18 cellular contexts compared by ENCODE assay signal in the genomic region with DNA sequence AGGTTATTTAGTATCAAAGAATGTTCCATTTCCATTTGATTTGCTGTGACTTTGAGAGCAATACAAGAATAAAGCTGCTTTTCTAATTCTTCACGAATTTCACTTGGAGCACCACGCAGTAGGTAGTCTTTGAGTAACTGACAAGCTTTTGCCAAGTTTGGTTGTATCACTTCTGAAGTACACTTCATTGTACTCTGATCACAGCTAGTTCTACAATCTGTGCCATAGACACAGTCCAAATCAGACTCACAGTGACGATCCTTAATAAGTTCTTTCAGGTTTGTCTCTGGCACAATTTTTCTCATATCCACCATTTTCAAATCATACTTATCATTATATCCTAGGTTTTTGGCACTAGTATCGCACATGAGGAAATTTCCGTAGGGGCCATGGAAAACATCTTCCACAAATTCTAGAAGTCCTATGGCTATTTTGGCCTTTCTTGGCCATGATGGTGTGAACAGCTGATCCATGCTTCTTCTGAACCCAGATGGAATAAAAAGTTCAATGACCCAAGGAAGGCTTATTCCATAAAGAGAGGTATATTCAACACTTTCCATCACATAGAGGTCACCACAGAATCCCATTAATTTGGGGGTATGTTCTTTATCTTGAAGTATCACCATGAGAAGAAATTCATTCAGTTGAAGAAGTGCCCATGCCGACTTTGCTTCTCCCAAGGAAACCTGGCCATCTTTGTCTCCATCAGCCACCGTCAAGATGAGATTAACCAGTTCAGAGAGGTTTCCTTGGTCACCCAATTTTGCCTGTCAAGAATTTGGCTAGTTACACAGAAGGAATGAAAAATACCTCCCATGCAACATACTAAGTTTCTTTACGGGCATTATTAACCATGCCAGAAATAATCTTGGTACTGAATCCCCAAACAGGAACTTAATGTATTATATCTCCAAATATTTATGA. TPM values are rescaled to one million over a fixed set of nuclear protein-coding genes. Genes with fewer than 3 reads are reported as not detected.
A peak's percentile ranks its signal among the peaks of the same experiment; 100 is the strongest.
DNase-seq lines count a peak whose midpoint lies in the region; ATAC-seq, FAIRE-seq and TF ChIP-seq lines count a peak whose summit lies in the region.
"Had no signal": no experiment of that assay in that cellular context is flagged by ENCODE, and none has a peak within 500 bp of the region (broad histone marks: within the 10 kb centered on the region; RNA-seq: fewer than 3 reads in every experiment).

No MANE protein-coding gene starts in this region.

- no peak overlapping the region for H3K9ac ChIP-seq in HepG2 (ENCODE audit: insufficient read depth, low read depth, low read length)
- H3K9ac ChIP-seq: parathyroid adenoma had no signal

- TF ChIP-seq CTCF in HepG2 (CRISPR knock-in tag; IDR thresholded peaks at IDR 0.05) (no peak), right lobe of liver (IDR thresholded peaks at IDR 0.05) (no peak), type B pancreatic cell (conservative IDR thresholded peaks at IDR 0.05) (no peak), brain microvascular endothelial cell (IDR thresholded peaks at IDR 0.05; ENCODE audit: low read depth, low read length, missing control alignments) (no peak), gastroesophageal sphincter (IDR thresholded peaks at IDR 0.05) (no peak)

- peaks cover 14% of the 10 kb centered on the region for H3K4me1 ChIP-seq in HepG2 (ENCODE audit: insufficient read depth, low read length)
- peaks cover 0 to 13% (median 3%) of the 10 kb centered on the region in 4 donors for H3K4me1 ChIP-seq in right lobe of liver
- H3K4me1 ChIP-seq in gastroesophageal sphincter, result peaks cover 4 to 26% (median 8%) of the 10 kb centered on the region in 3 donors
- H3K4me1 ChIP-seq: parathyroid adenoma had no signal

- H3K36me3 ChIP-seq in HepG2 (replicated peaks in 1 of 2; ENCODE audit: control insufficient read depth in 1 of 2, insufficient read depth in 2 of 2, low read length in 2 of 2) (peaks cover 12 to 55% of the 10 kb centered on the region in 2 experiments), right lobe of liver (peaks cover 0 to 55% (median 38%) of the 10 kb centered on the region in 4 donors), brain microvascular endothelial cell (replicated peaks) (peaks cover 54% of the 10 kb centered on the region), gastroesophageal sphincter (peaks cover 8 to 59% of the 10 kb centered on the region in 2 donors)

- TF ChIP-seq POLR2A in HepG2 (IDR thresholded peaks at IDR 0.05; ENCODE audit: insufficient read depth in 1 of 2, low read depth in 2 of 2, low read length in 2 of 2) (peak in 1 of 2 experiments; percentile 29; a peak in 1 of 4 replicates), right lobe of liver (IDR thresholded peaks at IDR 0.05) (no peak), gastroesophageal sphincter (IDR thresholded peaks at IDR 0.05) (no peak)

- no peak for TF ChIP-seq EP300 in HepG2 (IDR thresholded peaks at IDR 0.05; ENCODE audit: low read depth in 2 of 2, low read length in 2 of 2)
- no peak for TF ChIP-seq EP300 in HepG2 (CRISPR knock-in tag; IDR thresholded peaks at IDR 0.05; ENCODE audit: borderline replicate concordance)
- TF ChIP-seq EP300 in gastroesophageal sphincter (IDR thresholded peaks at IDR 0.05), result no peak

- peaks cover 28% of the 10 kb centered on the region for H4K20me1 ChIP-seq in HepG2 (ENCODE audit: insufficient read depth, low read length)

- in situ Hi-C loops in HepG2 (cut with HindIII; ENCODE audit: extremely low pct_ligation_motif_present, low pct_unique_long_range_greater_than_20kb), result no loop called here
- in situ Hi-C loops in brain microvascular endothelial cell (cut with HindIII; ENCODE audit: low pct_ligation_motif_present, low sequenced_read_pairs), result no loop called here

- H3K36me3 Mint-ChIP-seq in effector memory CD8-positive, alpha-beta T cell (ENCODE audit: insufficient read depth), result peaks cover 72% of the 10 kb centered on the region
- peaks cover 36% of the 10 kb centered on the region for H3K36me3 Mint-ChIP-seq in type B pancreatic cell

- DNase-seq in HepG2 (ENCODE audit: low spot score) (no peak), right lobe of liver (no peak), NAMALWA (ENCODE audit: low spot score) (peak; percentile 20), type B pancreatic cell (ENCODE audit: extremely low spot score, unreplicated experiment) (no peak), brain microvascular endothelial cell (no peak), T-helper 2 cell (no peak)
- no peak for DNase-seq in effector memory CD8-positive, alpha-beta T cell
- DNase-seq: activated T-cell treated with anti-CD3 and anti-CD28 coated beads, Interleukin-2, amount 50 U/mL, for 48 hours; amniotic stem cell; left colon; NCI-H1436 treated with DMSO at 0.1 percent for 48 hours; NCI-H2227 treated with DMSO at 0.1 percent for 48 hours; T-helper 9 cell; tibial artery had no signal

- no peak overlapping the region for H3K4me3 ChIP-seq in HepG2 (replicated peaks in 1 of 3; ENCODE audit: insufficient read depth in 1 of 3, low read depth in 2 of 3, low read length in 3 of 3)
- H3K4me3 ChIP-seq in right lobe of liver, result no peak overlapping the region
- no peak overlapping the region for H3K4me3 ChIP-seq in brain microvascular endothelial cell (ENCODE audit: low read depth, low read length)
- H3K4me3 ChIP-seq in gastroesophageal sphincter, result no peak overlapping the region
- H3K4me3 ChIP-seq: skin epidermis, tibial artery had no signal

- H3K4me3 Mint-ChIP-seq in effector memory CD8-positive, alpha-beta T cell, result no peak overlapping the region
- H3K4me3 Mint-ChIP-seq in type B pancreatic cell, result no peak overlapping the region

- TF ChIP-seq RAD21 in HepG2 (CRISPR knock-in tag; IDR thresholded peaks at IDR 0.05), result no peak

- H3K9me3 Mint-ChIP-seq in effector memory CD8-positive, alpha-beta T cell, result no peaks in the 10 kb centered on the region
- H3K9me3 Mint-ChIP-seq in type B pancreatic cell, result no peaks in the 10 kb centered on the region

- H3K4me1 Mint-ChIP-seq in effector memory CD8-positive, alpha-beta T cell (ENCODE audit: low read depth in 2 of 2), result peaks cover 11 to 24% of the 10 kb centered on the region in 2 donors
- H3K4me1 Mint-ChIP-seq in type B pancreatic cell (ENCODE audit: unreplicated experiment), result no peaks in the 10 kb centered on the region

- POLR2A ChIA-PET in HepG2 (lab: Yijun Ruan, JAX), result interaction anchor here (1.5 kb wide), 1 partner anchor 12 kb away, joined by 8 read pairs; a partner anchor contains a TSS

- ATAC-seq in HepG2 (peak; percentile 26; the same call in 1 of the 3 replicates), right lobe of liver (no peak), gastroesophageal sphincter (no peak)
- no peak for ATAC-seq in effector memory CD8-positive, alpha-beta T cell (replicated peaks)
- ATAC-seq: left colon had no signal

- BruUV-seq in HepG2 (replicated peaks; lab: Mats Ljungman, UMichigan), result no TSS peak

- FAIRE-seq in HepG2 (lab: Jason Lieb, UNC), result no peak
- FAIRE-seq: endometrium had no signal

- H2AFZ ChIP-seq in HepG2 (ENCODE audit: low read length), result no peak overlapping the region
- H2AFZ ChIP-seq: parathyroid adenoma had no signal

- H3K79me2 ChIP-seq in HepG2 (ENCODE audit: insufficient read depth, low read length), result peaks cover 17% of the 10 kb centered on the region
- H3K79me2 ChIP-seq: parathyroid adenoma had no signal

- no peak overlapping the region for H3K4me2 ChIP-seq in HepG2 (ENCODE audit: low read depth, low read length)

- H3K27ac ChIP-seq in HepG2 (ENCODE audit: extremely low read length, insufficient read depth, low read length) (no peak overlapping the region), right lobe of liver (no peak overlapping the region), brain microvascular endothelial cell (no peak overlapping the region), gastroesophageal sphincter (peak overlapping the region in 1 of 4 donors; percentile 12)
- H3K27ac ChIP-seq: parathyroid adenoma, skin epidermis, tibial artery had no signal

- H3K27ac Mint-ChIP-seq in effector memory CD8-positive, alpha-beta T cell, result peak overlapping the region; percentile 29 to 47
- H3K27ac Mint-ChIP-seq in type B pancreatic cell, result peak overlapping the region; percentile 9

- CTCF ChIA-PET in HepG2 (lab: Yijun Ruan, JAX; ENCODE audit: low intra/inter-chr PET ratio, low total read pairs), result no interaction called here

- H3K27me3 Mint-ChIP-seq in effector memory CD8-positive, alpha-beta T cell, result no peaks in the 10 kb centered on the region
- H3K27me3 Mint-ChIP-seq in type B pancreatic cell, result no peaks in the 10 kb centered on the region

- no peaks in the 10 kb centered on the region for H3K27me3 ChIP-seq in HepG2 (ENCODE audit: control insufficient read depth in 1 of 2, insufficient read depth in 2 of 2, low read length in 2 of 2)
- no peaks in the 10 kb centered on the region for H3K27me3 ChIP-seq in right lobe of liver
- H3K27me3 ChIP-seq in brain microvascular endothelial cell (replicated peaks), result no peaks in the 10 kb centered on the region
- no peaks in the 10 kb centered on the region for H3K27me3 ChIP-seq in gastroesophageal sphincter
- H3K27me3 ChIP-seq: tibial artery had no signal

- H3K9me3 ChIP-seq in HepG2 (ENCODE audit: low read length) (no peaks in the 10 kb centered on the region), right lobe of liver (no peaks in the 10 kb centered on the region), gastroesophageal sphincter (no peaks in the 10 kb centered on the region)
- H3K9me3 ChIP-seq: tibial artery had no signal

- WGBS in HepG2 (ENCODE audit: low lambda C conversion rate), result 98% methylated on average over 8 of the region's 8 CpGs
- WGBS in right lobe of liver (ENCODE audit: insufficient coverage, low coverage, low lambda C conversion rate, missing lambda C conversion rate), result 95% methylated on average over 8 of the region's 8 CpGs
- 73 to 84% methylated on average over 8 of the region's 8 CpGs for WGBS in gastroesophageal sphincter (ENCODE audit: low coverage in 1 of 2), 2 donors

- intact Hi-C loops in HepG2 (cut with micrococcal nuclease; ENCODE audit: unreplicated experiment), result no loop called here
- intact Hi-C loops in right lobe of liver (cut with DNase I), result no loop called here

RNA-seq across cellular contexts. Expression of a gene that starts 11.9 kb away (rescaled TPM):
- total RNA-seq in HepG2 (2016; rRNA removed; fragmentation: Illumina TruSeq; extraction: Trizol), result 2,304 and 2,854 TPM in 2 replicates
- 2,679 and 3,195 TPM in 2 replicates for total RNA-seq in HepG2 (2016; cell fraction: cytosol; rRNA removed; fragmentation: Illumina TruSeq; extraction: Trizol; ENCODE audit: low read depth)
- total RNA-seq in HepG2 (2016; cell fraction: insoluble cytoplasmic fraction; rRNA removed; fragmentation: Illumina TruSeq; extraction: Trizol), result 2,274 and 2,770 TPM in 2 replicates
- total RNA-seq in HepG2 (2016; cell fraction: membrane; rRNA removed; fragmentation: Illumina TruSeq; extraction: Trizol), result 4,681 and 5,440 TPM in 2 replicates
- 835 and 930 TPM in 2 replicates for total RNA-seq in HepG2 (2016; cell fraction: nucleus; rRNA removed; fragmentation: Illumina TruSeq; extraction: Trizol)
- 2,158 and 2,520 TPM in 2 replicates for polyA plus RNA-seq in HepG2 (2011; rRNA removed)
- polyA plus RNA-seq in HepG2 (2011; cell fraction: cytosol; rRNA removed), result 1,791 and 2,684 TPM in 2 replicates
- 439 and 543 TPM in 2 replicates for polyA plus RNA-seq in HepG2 (2011; cell fraction: nucleus; rRNA removed)
- polyA plus RNA-seq in HepG2 (2012), result 3,634 and 4,341 TPM in 2 replicates
- polyA plus RNA-seq in HepG2 (2016; cell fraction: cytosol; fragmentation: Illumina TruSeq; extraction: Trizol; ENCODE audit: low read depth), result 2,391 and 2,662 TPM in 2 replicates
- 2,258 and 2,332 TPM in 2 replicates for polyA plus RNA-seq in HepG2 (2016; cell fraction: insoluble cytoplasmic fraction; fragmentation: Illumina TruSeq; extraction: Trizol; ENCODE audit: low read depth)
- polyA plus RNA-seq in HepG2 (2016; cell fraction: membrane; fragmentation: Illumina TruSeq; extraction: Trizol; ENCODE audit: low read depth), result 3,797 and 4,128 TPM in 2 replicates
- 1,172 and 1,187 TPM in 2 replicates for polyA plus RNA-seq in HepG2 (2016; cell fraction: nucleus; fragmentation: Illumina TruSeq; extraction: Trizol; ENCODE audit: insufficient read depth, low read depth)
- 995 and 1,624 TPM in 2 replicates for polyA minus RNA-seq in HepG2 (2011; rRNA and poly(A)+ RNA removed; ENCODE audit: low replicate concordance)
- polyA minus RNA-seq in HepG2 (2011; cell fraction: cytosol; rRNA and poly(A)+ RNA removed), result 597 and 687 TPM in 2 replicates
- polyA minus RNA-seq in HepG2 (2011; cell fraction: nucleus; rRNA and poly(A)+ RNA removed), result 346 and 489 TPM in 2 replicates
- total RNA-seq in right lobe of liver, result 100 to 1,000 TPM; 225 to 532 (median 294) TPM
- 1,339 and 1,496 TPM in 2 replicates for total RNA-seq in type B pancreatic cell (ENCODE audit: low replicate concordance)
- total RNA-seq in gastroesophageal sphincter, result 1,000 to 10,000 TPM; 1,169 to 2,433 (median 2,010) TPM

RNA-seq across cellular contexts. Expression of a gene that starts 58.8 kb away (rescaled TPM):
- 12.6 and 17.5 TPM in 2 replicates for total RNA-seq in HepG2 (2016; rRNA removed; fragmentation: Illumina TruSeq; extraction: Trizol)
- total RNA-seq in HepG2 (2016; cell fraction: cytosol; rRNA removed; fragmentation: Illumina TruSeq; extraction: Trizol; ENCODE audit: low read depth), result 27.4 and 31.9 TPM in 2 replicates
- total RNA-seq in HepG2 (2016; cell fraction: insoluble cytoplasmic fraction; rRNA removed; fragmentation: Illumina TruSeq; extraction: Trizol), result 13.3 and 18.2 TPM in 2 replicates
- 12.8 and 14.6 TPM in 2 replicates for total RNA-seq in HepG2 (2016; cell fraction: membrane; rRNA removed; fragmentation: Illumina TruSeq; extraction: Trizol)
- total RNA-seq in HepG2 (2016; cell fraction: nucleus; rRNA removed; fragmentation: Illumina TruSeq; extraction: Trizol), result 24.1 and 25.1 TPM in 2 replicates
- 3.6 and 4.0 TPM in 2 replicates for polyA plus RNA-seq in HepG2 (2011; rRNA removed)
- polyA plus RNA-seq in HepG2 (2011; cell fraction: cytosol; rRNA removed), result 2.4 and 2.8 TPM in 2 replicates
- 1.9 and 2.6 TPM in 2 replicates for polyA plus RNA-seq in HepG2 (2011; cell fraction: nucleus; rRNA removed)
- polyA plus RNA-seq in HepG2 (2012), result 2.4 and 3.1 TPM in 2 replicates
- 0.24 and 0.27 TPM in 2 replicates for polyA plus RNA-seq in HepG2 (2016; cell fraction: cytosol; fragmentation: Illumina TruSeq; extraction: Trizol; ENCODE audit: low read depth)
- 7.3 and 10.4 TPM in 2 replicates for polyA plus RNA-seq in HepG2 (2016; cell fraction: insoluble cytoplasmic fraction; fragmentation: Illumina TruSeq; extraction: Trizol; ENCODE audit: low read depth)
- polyA plus RNA-seq in HepG2 (2016; cell fraction: membrane; fragmentation: Illumina TruSeq; extraction: Trizol; ENCODE audit: low read depth), result 1.1 and 1.3 TPM in 2 replicates
- 6.1 and 7.9 TPM in 2 replicates for polyA plus RNA-seq in HepG2 (2016; cell fraction: nucleus; fragmentation: Illumina TruSeq; extraction: Trizol; ENCODE audit: insufficient read depth, low read depth)
- polyA minus RNA-seq in HepG2 (2011; rRNA and poly(A)+ RNA removed; ENCODE audit: low replicate concordance), result 4.4 and 9.0 TPM in 2 replicates
- polyA minus RNA-seq in HepG2 (2011; cell fraction: cytosol; rRNA and poly(A)+ RNA removed), result 7.7 and 10.7 TPM in 2 replicates
- polyA minus RNA-seq in HepG2 (2011; cell fraction: nucleus; rRNA and poly(A)+ RNA removed), result 26.5 and 26.9 TPM in 2 replicates
- 10 to 100 TPM; 12.8 to 27.7 (median 19.0) TPM for total RNA-seq in right lobe of liver
- total RNA-seq in type B pancreatic cell (ENCODE audit: low replicate concordance), result 23.6 and 29.6 TPM in 2 replicates
- 10 to 100 TPM; 39.5 to 49.7 (median 48.6) TPM for total RNA-seq in gastroesophageal sphincter
